ENCODE assay signal across 25 cellular contexts in genomic region chr9:31355159-31355882, GRCh38.
"Had no signal": no experiment of that assay in that cellular context is flagged by ENCODE, and none has a peak within 500 bp of the region (broad histone marks: within the 10 kb centered on the region; RNA-seq: fewer than 3 reads in every experiment).

No MANE protein-coding gene starts in this region.

- H3K4me3 ChIP-seq: PC-9, SK-N-MC had no signal

- H3K4me1 Mint-ChIP-seq: activated CD4-positive, alpha-beta T cell treated with anti-CD3 and anti-CD28 coated beads for 36 hours; activated CD4-positive, alpha-beta T cell treated with anti-CD3 and anti-CD28 coated beads, Interleukin-2, amount 10 ng/mL, durations not matched to agents 7 days and 5 days; activated naive CD4-positive, alpha-beta T cell treated with anti-CD3 and anti-CD28 coated beads, Interleukin-2, amount 50 U/mL, for 24 hours; activated naive CD8-positive, alpha-beta T cell treated with anti-CD3 and anti-CD28 coated beads, Interleukin-2, amount 10 ng/mL, durations not matched to agents 7 days and 5 days; brain; WTC11 had no signal

- H3K27me3 Mint-ChIP-seq: activated CD4-positive, alpha-beta T cell treated with anti-CD3 and anti-CD28 coated beads for 36 hours; activated CD4-positive, alpha-beta T cell treated with anti-CD3 and anti-CD28 coated beads, Interleukin-2, amount 10 ng/mL, durations not matched to agents 7 days and 5 days; activated naive CD4-positive, alpha-beta T cell treated with anti-CD3 and anti-CD28 coated beads, Interleukin-2, amount 50 U/mL, for 24 hours; activated naive CD8-positive, alpha-beta T cell treated with anti-CD3 and anti-CD28 coated beads, Interleukin-2, amount 10 ng/mL, durations not matched to agents 7 days and 5 days; activated T-cell treated with anti-CD3 and anti-CD28 coated beads, Interleukin-2, amount 50 U/mL, for 24 hours; brain had no signal

- ATAC-seq: activated CD4-positive, alpha-beta T cell treated with anti-CD3 and anti-CD28 coated beads for 36 hours; activated CD4-positive, CD25-positive, alpha-beta regulatory T cell treated with anti-CD3 and anti-CD28 coated beads, Interleukin-2, amount 50 U/mL, for 24 hours; activated CD8-positive, alpha-beta T cell treated with anti-CD3 and anti-CD28 coated beads, Interleukin-2, amount 10 ng/mL, durations not matched to agents 7 days and 5 days; Right ventricle myocardium inferior; WTC11 had no signal

- H3K27ac Mint-ChIP-seq: activated CD4-positive, alpha-beta T cell treated with anti-CD3 and anti-CD28 coated beads for 36 hours; activated CD4-positive, alpha-beta T cell treated with anti-CD3 and anti-CD28 coated beads, Interleukin-2, amount 10 ng/mL, durations not matched to agents 7 days and 5 days; activated CD8-positive, alpha-beta T cell treated with anti-CD3 and anti-CD28 coated beads, Interleukin-2, amount 10 ng/mL, durations not matched to agents 7 days and 5 days; activated naive CD4-positive, alpha-beta T cell treated with anti-CD3 and anti-CD28 coated beads, Interleukin-2, amount 50 U/mL, for 24 hours; activated naive CD8-positive, alpha-beta T cell treated with anti-CD3 and anti-CD28 coated beads, Interleukin-2, amount 10 ng/mL, durations not matched to agents 7 days and 5 days; activated T-cell treated with anti-CD3 and anti-CD28 coated beads, Interleukin-2, amount 50 U/mL, for 24 hours; activated T-helper 2 cell treated with anti-CD3 and anti-CD28 coated beads, Interferon-gamma antibody, Interleukin-2, Interleukin-4, amounts not matched to agents 10 μg/mL and 5 μg/mL and 100 μg/mL, durations not matched to agents 14 hours and 24 hours and 36 hours; brain; WTC11 had no signal

- H3K36me3 Mint-ChIP-seq: activated naive CD8-positive, alpha-beta T cell treated with anti-CD3 and anti-CD28 coated beads, Interleukin-2, amount 10 ng/mL, durations not matched to agents 7 days and 5 days; brain; WTC11 had no signal

- DNase-seq: activated CD4-positive, alpha-beta T cell treated with anti-CD3 and anti-CD28 coated beads for 36 hours; activated CD4-positive, alpha-beta T cell treated with anti-CD3 and anti-CD28 coated beads, Interleukin-2, amount 10 ng/mL, durations not matched to agents 7 days and 5 days; activated CD4-positive, alpha-beta T cell treated with anti-CD3 and anti-CD28 coated beads, Interleukin-2, amount 50 U/mL, for 48 hours; activated CD8-positive, alpha-beta T cell treated with anti-CD3 and anti-CD28 coated beads, Interleukin-2, amount 10 ng/mL, durations not matched to agents 7 days and 5 days; activated gamma-delta T cell; activated naive CD4-positive, alpha-beta T cell treated with Interleukin-2 at 50 U/mL for 16 hours; activated naive CD8-positive, alpha-beta T cell treated with anti-CD3 and anti-CD28 coated beads, Interleukin-2, amount 10 ng/mL, durations not matched to agents 7 days and 5 days; activated T-cell treated with anti-CD3 and anti-CD28 coated beads, Interleukin-2, amount 50 U/mL, for 24 hours; central memory CD4-positive, alpha-beta T cell; MM.1S; MV-4-11; NCI-H1092; NCI-H1694 treated with DMSO at 0.1 percent for 48 hours; NCI-H510A; PC-9; T1000 had no signal

- H3K9me3 Mint-ChIP-seq: activated CD4-positive, alpha-beta T cell treated with anti-CD3 and anti-CD28 coated beads, Interleukin-2, amount 10 ng/mL, durations not matched to agents 7 days and 5 days; activated T-helper 2 cell treated with anti-CD3 and anti-CD28 coated beads, Interferon-gamma antibody, Interleukin-2, Interleukin-4, amounts not matched to agents 10 μg/mL and 5 μg/mL and 100 μg/mL, durations not matched to agents 14 hours and 24 hours and 36 hours; brain; WTC11 had no signal

- H3K4me3 Mint-ChIP-seq: activated CD4-positive, alpha-beta T cell treated with anti-CD3 and anti-CD28 coated beads for 36 hours; activated CD4-positive, alpha-beta T cell treated with anti-CD3 and anti-CD28 coated beads, Interleukin-2, amount 10 ng/mL, durations not matched to agents 7 days and 5 days; activated CD8-positive, alpha-beta T cell treated with anti-CD3 and anti-CD28 coated beads, Interleukin-2, amount 10 ng/mL, durations not matched to agents 7 days and 5 days; activated naive CD4-positive, alpha-beta T cell treated with anti-CD3 and anti-CD28 coated beads, Interleukin-2, amount 50 U/mL, for 24 hours; activated naive CD8-positive, alpha-beta T cell treated with anti-CD3 and anti-CD28 coated beads, Interleukin-2, amount 10 ng/mL, durations not matched to agents 7 days and 5 days; activated T-cell treated with anti-CD3 and anti-CD28 coated beads, Interleukin-2, amount 50 U/mL, for 24 hours; brain; WTC11 had no signal

- H3K27ac ChIP-seq: KMS-11, PC-9, RWPE1, SK-N-MC had no signal
